In genomic region chr1:37556712-37557196, GRCh38 we compare ENCODE assay signal across 9 cellular contexts. TPM values are rescaled to one million over a fixed set of nuclear protein-coding genes. Genes with fewer than 3 reads are reported as not detected.
DNase-seq lines count a peak whose midpoint lies in the region; ATAC-seq and TF ChIP-seq lines count a peak whose summit lies in the region.
"Had no signal": no experiment of that assay in that cellular context is flagged by ENCODE, and none has a peak within 500 bp of the region (broad histone marks: within the 10 kb centered on the region; RNA-seq: fewer than 3 reads in every experiment).

TSS of gene DNALI1 (plus strand) at chr1:37556940. CDS start at chr1:37556995, 55 bp downstream.

- in situ Hi-C loops in Panc1 (cut with HindIII; ENCODE audit: low pct_unique_long_range_greater_than_20kb, low sequenced_read_pairs) = no loop called here

- H3K27ac ChIP-seq in Panc1 (ENCODE audit: low read length) = peak within 1 kb of the TSS; percentile 40; the same call in 1 of the 2 replicates

- H3K4me3 ChIP-seq in Panc1 (ENCODE audit: low read depth in 2 of 2, low read length in 2 of 2) = peak within 1 kb of the TSS in 1 of 2 experiments; percentile 19; a peak in 2 of 4 replicates

- POLR2A ChIA-PET in Panc1 (lab: Charles Lee) = no interaction called here

- CTCF ChIA-PET in Panc1 (lab: Charles Lee) = interaction anchor here (0.6 kb wide), 1 partner anchor 149 kb away, joined by 4 read pairs; no protein-coding TSS in a partner anchor

- no TSS peak for BruUV-seq in Panc1 (replicated peaks; lab: Mats Ljungman, UMichigan)

- H3K27me3 ChIP-seq in Panc1 (ENCODE audit: control insufficient read depth, insufficient read depth, low read length) = no peaks in the 10 kb centered on the region

- intact Hi-C loops in Panc1 (cut with micrococcal nuclease; ENCODE audit: unreplicated experiment) = no loop called here

- H3K4me1 ChIP-seq in Panc1 (ENCODE audit: control insufficient read depth, insufficient read depth, low read length) = peaks cover 9% of the 10 kb centered on the region; the same call in 1 of the 2 replicates

- TF ChIP-seq CTCF in AG09319 (IDR thresholded peaks at IDR 0.05; ENCODE audit: low read depth, low read length) (no peak), Panc1 (IDR thresholded peaks at IDR 0.05) (no peak)

- ATAC-seq in Panc1 (no peak), HG02970 (IDR thresholded peaks at IDR 0.05; ENCODE audit: low FRiP score, unreplicated experiment) (no peak)
- ATAC-seq: effector memory CD8-positive, alpha-beta T cell had no signal

- peaks cover 6% of the 10 kb centered on the region; the same call in 1 of the 2 replicates for H3K9me3 ChIP-seq in Panc1 (ENCODE audit: control insufficient read depth, insufficient read depth, low read depth, low read length)

- peaks cover 9% of the 10 kb centered on the region for H3K36me3 ChIP-seq in Panc1 (ENCODE audit: control insufficient read depth, insufficient read depth, low read length)

- peak; percentile 67 for DNase-seq in AG09319 (ENCODE audit: extremely low read depth, low read depth)
- DNase-seq in HCEC 1CT = peak; percentile 72
- DNase-seq in Panc1 (ENCODE audit: low read depth, low spot score) = no peak
- DNase-seq in dermis microvascular lymphatic vessel endothelial cell (ENCODE audit: low read depth in 2 of 2) = peak; percentile 67 to 89
- peak; percentile 86 for DNase-seq in kidney glomerular epithelial cell (lab: John Stamatoyannopoulos, UW)
- DNase-seq in smooth muscle cell of the brain vasculature (ENCODE audit: low read depth, low spot score) = peak; percentile 67
- no peak for DNase-seq in NCI-H345 (lab: John Stamatoyannopoulos, UW)

RNA-seq across cellular contexts. Expression of gene DNALI1, which starts in this region (rescaled TPM):
- total RNA-seq in Panc1 (2021; ENCODE audit: unreplicated experiment) = 0.36 TPM
- 0.36 TPM for polyA plus RNA-seq in Panc1 (2012; ENCODE audit: insufficient read length)
- total RNA-seq in dermis microvascular lymphatic vessel endothelial cell = 0.26 and 0.51 TPM in 2 replicates

Comparison
In these comparisons a context has a peak if more than half of its experiments do, and no peak if none do; other contexts are left out.
1. Peak in DNase-seq in dermis microvascular lymphatic vessel endothelial cell; RNA of the gene not detected or under 1 TPM.
2. DNase-seq: peak in AG09319 (single experiment), HCEC 1CT (single experiment), kidney glomerular epithelial cell (single experiment) and smooth muscle cell of the brain vasculature (single experiment); none in Panc1 (single experiment) and NCI-H345 (single experiment).